Comparison of ENCODE assay signal across 8 cellular contexts in genomic region chr11:18750944-18751343, GRCh38. TPM values are rescaled to one million over a fixed set of nuclear protein-coding genes. Genes with fewer than 3 reads are reported as not detected.
"Had no signal": no experiment of that assay in that cellular context is flagged by ENCODE, and none has a peak within 500 bp of the region (broad histone marks: within the 10 kb centered on the region; RNA-seq: fewer than 3 reads in every experiment).

No MANE protein-coding gene starts in this region.

- H3K4me2 ChIP-seq: GM23338 had no signal

- H3K36me3 ChIP-seq: HAP-1 had no signal

- H2AFZ ChIP-seq: GM23338 had no signal

- H3K4me1 ChIP-seq: HAP-1 had no signal

- FAIRE-seq: HepG2 had no signal

- DNase-seq: H7 had no signal

- H3K27ac ChIP-seq: HL-60 had no signal

- H3K4me3 ChIP-seq: GM23338, HAP-1 had no signal

- H3K9me3 ChIP-seq: HAP-1 had no signal

RNA-seq across cellular contexts. Expression of gene IGSF22, which starts 25.0 kb away (rescaled TPM):
- total RNA-seq: GM23338, H4, HepG2, HT1080 had no signal
- polyA plus RNA-seq: HepG2 had no signal

RNA-seq across cellular contexts. Expression of gene PTPN5, which starts 40.7 kb away (rescaled TPM):
- total RNA-seq: H4, HepG2, HT1080 had no signal
- polyA plus RNA-seq: HepG2, IgD-negative memory B cell had no signal
